ENCODE assay signal across 9 cellular contexts in genomic region chr1:156103521-156103947, GRCh38. TPM values are rescaled to one million over a fixed set of nuclear protein-coding genes. Genes with fewer than 3 reads are reported as not detected.
DNase-seq lines count a peak whose midpoint lies in the region; ATAC-seq, FAIRE-seq and TF ChIP-seq lines count a peak whose summit lies in the region.
"Had no signal": no experiment of that assay in that cellular context is flagged by ENCODE, and none has a peak within 500 bp of the region (broad histone marks: within the 10 kb centered on the region; RNA-seq: fewer than 3 reads in every experiment).

No MANE protein-coding gene starts in this region.

- H3K27ac ChIP-seq in epithelial cell of prostate (peak overlapping the region; percentile 84), psoas muscle (peak overlapping the region; percentile 98), OCI-LY7 (ENCODE audit: low read depth, low read length, poor library complexity, severe bottlenecking) (no peak overlapping the region)

- peak overlapping the region; percentile 86 for H3K27ac Mint-ChIP-seq in Caco-2 (ENCODE audit: unreplicated experiment)

- no peak overlapping the region for H3K4me3 Mint-ChIP-seq in Caco-2 (ENCODE audit: unreplicated experiment)

- TF ChIP-seq CTCF in Caco-2 (IDR thresholded peaks at IDR 0.05; ENCODE audit: insufficient read depth in 1 of 2, low read depth in 1 of 2, low read length in 1 of 2, severe bottlenecking in 1 of 2, unreplicated experiment in 1 of 2) (no peak), psoas muscle (IDR thresholded peaks at IDR 0.05) (no peak), OCI-LY7 (conservative IDR thresholded peaks at IDR 0.05; ENCODE audit: low read length) (no peak)

- H3K36me3 Mint-ChIP-seq in Caco-2 (ENCODE audit: insufficient read depth, unreplicated experiment) = peaks cover 26% of the 10 kb centered on the region

- peaks cover 57% of the 10 kb centered on the region for H3K4me1 Mint-ChIP-seq in Caco-2 (ENCODE audit: low read depth, unreplicated experiment)

- H3K9me3 ChIP-seq in Caco-2 (no peaks in the 10 kb centered on the region), psoas muscle (no peaks in the 10 kb centered on the region), OCI-LY7 (ENCODE audit: low read length) (no peaks in the 10 kb centered on the region)

- H3K27me3 Mint-ChIP-seq in Caco-2 (ENCODE audit: insufficient read depth, unreplicated experiment) = no peaks in the 10 kb centered on the region

- no peak overlapping the region for H2AFZ ChIP-seq in OCI-LY7 (ENCODE audit: low read length)

- POLR2A ChIA-PET in Caco-2 (lab: Charles Lee) = no interaction called here
- POLR2A ChIA-PET in OCI-LY7 (lab: Charles Lee) = no interaction called here

- no peaks in the 10 kb centered on the region for H3K9me3 Mint-ChIP-seq in Caco-2 (ENCODE audit: unreplicated experiment)

- H3K4me1 ChIP-seq in Caco-2 (peaks cover 42% of the 10 kb centered on the region), psoas muscle (peaks cover 47% of the 10 kb centered on the region), OCI-LY7 (ENCODE audit: insufficient read depth, low read length, poor library complexity, severe bottlenecking) (peaks cover 11% of the 10 kb centered on the region)

- H3K4me3 ChIP-seq in Caco-2 (ENCODE audit: low read depth, low read length) (no peak overlapping the region), psoas muscle (no peak overlapping the region), OCI-LY7 (ENCODE audit: low read depth, low read length, poor library complexity, severe bottlenecking) (no peak overlapping the region)

- no peaks in the 10 kb centered on the region for H3K36me3 ChIP-seq in Caco-2 (ENCODE audit: control insufficient read depth, insufficient read depth, low read length)
- H3K36me3 ChIP-seq in psoas muscle (ENCODE audit: insufficient read depth in 1 of 2, low read depth in 1 of 2) = no peaks in the 10 kb centered on the region
- H3K36me3 ChIP-seq in OCI-LY7 (ENCODE audit: insufficient read depth, low read length) = no peaks in the 10 kb centered on the region

- H4K20me1 ChIP-seq in OCI-LY7 (ENCODE audit: insufficient read depth, low read length) = no peaks in the 10 kb centered on the region

- CTCF ChIA-PET in Caco-2 (lab: Charles Lee) (interaction anchor here (1.0 to 1.7 kb wide), 2 partner anchors 10 to 26 kb away, joined by 3 to 7 read pairs; no protein-coding TSS in a partner anchor), OCI-LY7 (lab: Charles Lee; ENCODE audit: unreplicated experiment) (interaction anchor here (1.5 to 1.7 kb wide), 2 partner anchors 25 to 27 kb away, joined by 3 read pairs; no protein-coding TSS in a partner anchor)

- no peaks in the 10 kb centered on the region for H3K79me2 ChIP-seq in OCI-LY7 (ENCODE audit: insufficient read depth, low read depth, low read length)

- WGBS in psoas muscle, 3 donors = 44 to 48% (median 46%) methylated on average over 6 to 9 of the region's 9 CpGs

- intact Hi-C loops in Caco-2 (cut with micrococcal nuclease; ENCODE audit: unreplicated experiment) (no loop called here), psoas muscle (cut with DNase I) (no loop called here), OCI-LY7 (cut with micrococcal nuclease; ENCODE audit: unreplicated experiment) (no loop called here)

- ATAC-seq in psoas muscle = no peak
- no peak for ATAC-seq in GM18517 (IDR thresholded peaks at IDR 0.05; ENCODE audit: unreplicated experiment)

- no peaks in the 10 kb centered on the region for H3K27me3 ChIP-seq in Caco-2 (replicated peaks; ENCODE audit: control insufficient read depth, insufficient read depth, low read length)
- H3K27me3 ChIP-seq in psoas muscle (ENCODE audit: insufficient read depth in 3 of 3, low read length in 2 of 3) = no peaks in the 10 kb centered on the region

- no TSS peak for BruUV-seq in Caco-2 (replicated peaks; lab: Mats Ljungman, UMichigan)
- BruUV-seq in OCI-LY7 (replicated peaks; lab: Mats Ljungman, UMichigan) = no TSS peak

- no peak for FAIRE-seq in urothelium cell line (lab: Jason Lieb, UNC)
- FAIRE-seq: colon had no signal

- no peaks in the 10 kb centered on the region for H3K9me2 ChIP-seq in OCI-LY7 (ENCODE audit: insufficient read depth, low read length)

- DNase-seq in Caco-2 (no peak), T-helper 22 cell (ENCODE audit: low read depth) (peak; percentile 67), epithelial cell of prostate (ENCODE audit: low read depth, low spot score) (no peak), psoas muscle (peak; percentile 61 to 63), urothelium cell line (ENCODE audit: low spot score) (no peak), NCI-H128 (lab: John Stamatoyannopoulos, UW; ENCODE audit: unreplicated experiment) (no peak), OCI-LY7 (ENCODE audit: low spot score) (no peak)

- H3K4me2 ChIP-seq in OCI-LY7 (ENCODE audit: low read length) = no peak overlapping the region

RNA-seq across cellular contexts. Expression of gene LMNA, which starts 11.0 kb away (rescaled TPM):
- total RNA-seq in Caco-2 (2022) (112 and 113 TPM in 2 replicates), psoas muscle (100 to 1,000 TPM; 161 to 392 (median 291) TPM), OCI-LY7 (2022) (5.0 and 6.5 TPM in 2 replicates)
- polyA plus RNA-seq in psoas muscle = 100 to 1,000 TPM; 114 to 237 (median 138) TPM
- total RNA-seq in OCI-LY7 (2014; rRNA removed; shearing (Covaris generic)) = 12.9 and 14.3 TPM in 2 replicates

RNA-seq across cellular contexts. Expression of gene MEX3A, which starts 21.3 kb away (rescaled TPM):
- 8.9 and 12.2 TPM in 2 replicates for total RNA-seq in Caco-2 (2022)
- total RNA-seq in psoas muscle = under 1 TPM; 0.06 to 0.28 (median 0.11) TPM
- under 1 TPM; 0.07 to 0.42 (median 0.22) TPM for polyA plus RNA-seq in psoas muscle
- total RNA-seq in OCI-LY7 (2014; rRNA removed; shearing (Covaris generic)) = 4.5 and 5.3 TPM in 2 replicates
- 5.3 and 5.5 TPM in 2 replicates for total RNA-seq in OCI-LY7 (2022)

RNA-seq across cellular contexts. Expression of gene RAB25, which starts 42.6 kb away (rescaled TPM):
- total RNA-seq in Caco-2 (2022) = 138 and 141 TPM in 2 replicates
- not detected for total RNA-seq in psoas muscle
- polyA plus RNA-seq in psoas muscle = under 1 TPM; 0.07 to 0.34 (median 0.13) TPM
- total RNA-seq in OCI-LY7 (2014; rRNA removed; shearing (Covaris generic)) = not detected in 2 replicates
- total RNA-seq in OCI-LY7 (2022) = 0.48 TPM in 1 of 2 replicates, not detected in the other

RNA-seq across cellular contexts. Expression of gene LAMTOR2, which starts 49.0 kb away (rescaled TPM):
- total RNA-seq in Caco-2 (2022) (49.4 and 49.5 TPM in 2 replicates), psoas muscle (10 to 100 TPM; 46.1 to 63.9 (median 51.2) TPM), OCI-LY7 (2022) (52.1 and 55.2 TPM in 2 replicates)
- 100 to 1,000 TPM in 1 of 3 donors, 10 to 100 TPM in 2; 89.0 to 101 (median 95.7) TPM for polyA plus RNA-seq in psoas muscle
- 71.3 and 103 TPM in 2 replicates for total RNA-seq in OCI-LY7 (2014; rRNA removed; shearing (Covaris generic))

RNA-seq across cellular contexts. Expression of gene SEMA4A, which starts 49.9 kb away (rescaled TPM):
- total RNA-seq in Caco-2 (2022) = 0.52 and 1.3 TPM in 2 replicates
- total RNA-seq in psoas muscle = 1 to 10 TPM; 1.2 to 3.4 (median 2.4) TPM
- 1 to 10 TPM in 1 of 3 donors, under 1 TPM in 2; 0.77 to 1.8 (median 0.82) TPM for polyA plus RNA-seq in psoas muscle
- total RNA-seq in OCI-LY7 (2014; rRNA removed; shearing (Covaris generic)) = 77.8 and 81.2 TPM in 2 replicates
- total RNA-seq in OCI-LY7 (2022) = 196 and 205 TPM in 2 replicates

Comparison
In these comparisons a context has a peak if more than half of its experiments do, and no peak if none do; other contexts are left out.
1. DNase-seq: peak in T-helper 22 cell (single experiment) and psoas muscle (2 of 2); none in Caco-2 (0 of 2), epithelial cell of prostate (single experiment), urothelium cell line (single experiment), NCI-H128 (single experiment) and OCI-LY7 (single experiment).
2. RNA of gene RAB25, which starts 42.6 kb away (total RNA-seq): 138 to 141 TPM in Caco-2; 0.48 TPM in OCI-LY7 and not detected in psoas muscle; every median in the first group is over 10 times any median in the second.